In the genomic region with DNA sequence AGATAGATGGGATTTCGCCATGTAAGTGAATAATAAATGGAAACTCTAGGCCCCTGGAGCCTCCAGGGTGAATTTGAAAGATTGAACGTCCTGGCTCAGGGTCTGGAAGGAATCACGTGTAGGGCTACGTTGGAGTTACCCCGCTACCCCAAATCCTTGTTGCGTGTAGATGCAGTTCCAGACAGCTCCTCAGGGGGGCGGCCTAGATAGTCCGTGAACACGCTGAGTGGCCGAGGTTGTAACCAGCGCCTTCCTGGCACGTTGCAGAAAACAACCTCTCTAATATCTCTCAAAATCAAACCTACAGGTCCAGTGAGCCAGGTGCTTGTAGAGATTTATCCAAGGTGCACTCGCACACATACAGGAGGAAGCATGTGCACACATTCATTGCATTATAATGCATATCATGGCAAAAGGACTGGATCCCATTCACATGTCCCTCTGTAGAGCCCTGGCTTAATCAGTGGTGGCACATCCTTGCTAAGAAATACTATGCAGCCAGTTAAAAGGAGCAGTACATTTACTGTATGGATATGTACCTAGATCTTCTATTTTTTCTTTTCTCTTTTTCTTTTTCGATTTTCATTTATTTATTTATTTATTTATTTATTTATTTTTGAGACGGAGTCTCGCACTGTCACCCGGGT, we compare ENCODE assay signal across 8 cellular contexts. TPM values are rescaled to one million over a fixed set of nuclear protein-coding genes. Genes with fewer than 3 reads are reported as not detected.
A peak's percentile ranks its signal among the peaks of the same experiment; 100 is the strongest.
DNase-seq lines count a peak whose midpoint lies in the region; ATAC-seq, FAIRE-seq and TF ChIP-seq lines count a peak whose summit lies in the region.

No MANE protein-coding gene starts in this region.

- no peak overlapping the region for H2AFZ ChIP-seq in SU-DHL-6 (ENCODE audit: low read depth, low read length, severe bottlenecking)

- DNase-seq in C1 segment of cervical spinal cord (lab: John Stamatoyannopoulos, UW) (peak in 9 of 14 donors; percentile 3 to 52 (median 42)), HL-60 (ENCODE audit: low read depth in 1 of 2, low spot score in 1 of 2) (peak; percentile 47 to 83), right cardiac atrium (peak; percentile 70 to 89 (median 87)), small intestine (peak; percentile 74), NCI-H2081 (lab: John Stamatoyannopoulos, UW) (no peak)
- peak; percentile 84 for DNase-seq in activated naive CD8-positive, alpha-beta T cell treated with anti-CD3 and anti-CD28 coated beads, Interleukin-2, amount 10 ng/mL, durations not matched to agents 7 days and 5 days

- H3K79me2 ChIP-seq in SU-DHL-6 (ENCODE audit: insufficient read depth, low read length), result peaks cover 17% of the 10 kb centered on the region

- H3K27me3 ChIP-seq in HL-60 (ENCODE audit: insufficient read depth, poor library complexity, severe bottlenecking), result no peaks in the 10 kb centered on the region
- H3K27me3 ChIP-seq in SU-DHL-6 (ENCODE audit: low read length), result no peaks in the 10 kb centered on the region
- H3K27me3 ChIP-seq in right cardiac atrium (ENCODE audit: control insufficient read depth, insufficient read depth), result no peaks in the 10 kb centered on the region
- H3K27me3 ChIP-seq in small intestine (ENCODE audit: control insufficient read depth in 2 of 2, insufficient read depth in 2 of 2, low read length in 2 of 2), result no peaks in the 10 kb centered on the region

- no peak for FAIRE-seq in small intestine (lab: Jason Lieb, UNC)

- intact Hi-C loops in right cardiac atrium (cut with DNase I), result loop anchor here in 2 of 4 donors (10.0 kb wide), 2 partner anchors 59 to 69 kb away; a partner anchor contains a TSS

- H3K36me3 ChIP-seq in SU-DHL-6 (ENCODE audit: low read length) (no peaks in the 10 kb centered on the region), small intestine (ENCODE audit: control insufficient read depth in 2 of 2, insufficient read depth in 2 of 2, low read length in 2 of 2) (no peaks in the 10 kb centered on the region)

- H3K36me3 Mint-ChIP-seq in activated naive CD8-positive, alpha-beta T cell treated with anti-CD3 and anti-CD28 coated beads, Interleukin-2, amount 10 ng/mL, durations not matched to agents 7 days and 5 days, result peaks cover 3% of the 10 kb centered on the region

- no peak overlapping the region for H3K4me2 ChIP-seq in SU-DHL-6 (ENCODE audit: low read depth, low read length, poor library complexity, severe bottlenecking)

- no peak overlapping the region for H3K9ac ChIP-seq in SU-DHL-6 (ENCODE audit: low read length)

- POLR2A ChIA-PET in activated naive CD8-positive, alpha-beta T cell treated with anti-CD3 and anti-CD28 coated beads, Interleukin-2, amount 10 ng/mL, durations not matched to agents 7 days and 5 days (lab: Charles Lee), result interaction anchor here (0.7 to 1.1 kb wide), 4 partner anchors 12 to 62 kb away, joined by 3 to 6 read pairs (median 5); no protein-coding TSS in a partner anchor

- ATAC-seq in activated naive CD8-positive, alpha-beta T cell treated with anti-CD3 and anti-CD28 coated beads, Interleukin-2, amount 10 ng/mL, durations not matched to agents 7 days and 5 days (ENCODE audit: low read depth), result peak; percentile 25
- ATAC-seq in right cardiac atrium, result no peak
- no peak for ATAC-seq in GM18520 (IDR thresholded peaks at IDR 0.05; ENCODE audit: unreplicated experiment)

- peaks cover 16% of the 10 kb centered on the region for H3F3A ChIP-seq in SU-DHL-6 (ENCODE audit: insufficient read depth)

- H3K4me3 ChIP-seq in HL-60 (replicated peaks; ENCODE audit: insufficient read depth, low read length), result no peak overlapping the region
- H3K4me3 ChIP-seq in SU-DHL-6 (ENCODE audit: insufficient read depth, low read length, poor library complexity, severe bottlenecking), result no peak overlapping the region
- no peak overlapping the region for H3K4me3 ChIP-seq in right cardiac atrium (ENCODE audit: low read length)
- no peak overlapping the region for H3K4me3 ChIP-seq in small intestine (ENCODE audit: low read depth in 1 of 2, low read length in 2 of 2)

- peak overlapping the region; percentile 15 for H3K27ac Mint-ChIP-seq in activated naive CD8-positive, alpha-beta T cell treated with anti-CD3 and anti-CD28 coated beads, Interleukin-2, amount 10 ng/mL, durations not matched to agents 7 days and 5 days

- H3K4me1 ChIP-seq in right cardiac atrium (ENCODE audit: control insufficient read depth, insufficient read depth, low read length), result no peaks in the 10 kb centered on the region
- H3K4me1 ChIP-seq in small intestine (ENCODE audit: control insufficient read depth in 2 of 2, insufficient read depth in 1 of 2, low read depth in 1 of 2, low read length in 1 of 2), result peaks cover 0 to 2% of the 10 kb centered on the region in 2 donors

- peak overlapping the region; percentile 40 for H3K4me3 Mint-ChIP-seq in activated naive CD8-positive, alpha-beta T cell treated with anti-CD3 and anti-CD28 coated beads, Interleukin-2, amount 10 ng/mL, durations not matched to agents 7 days and 5 days

- TF ChIP-seq CTCF in HL-60 (IDR thresholded peaks at IDR 0.05; ENCODE audit: insufficient read depth, low read length) (peak; percentile 73), SU-DHL-6 (IDR thresholded peaks at IDR 0.05; ENCODE audit: insufficient read depth, low read length, poor library complexity, severe bottlenecking) (peak; percentile 55)

- no peak overlapping the region for H3K27ac ChIP-seq in HL-60 (replicated peaks)
- no peak overlapping the region for H3K27ac ChIP-seq in SU-DHL-6 (ENCODE audit: low read depth, low read length)
- no peak overlapping the region for H3K27ac ChIP-seq in right cardiac atrium (ENCODE audit: low read length)
- no peak overlapping the region for H3K27ac ChIP-seq in small intestine (ENCODE audit: low read depth in 1 of 2, low read length in 1 of 2)

- H3K9me3 Mint-ChIP-seq in activated naive CD8-positive, alpha-beta T cell treated with anti-CD3 and anti-CD28 coated beads, Interleukin-2, amount 10 ng/mL, durations not matched to agents 7 days and 5 days, result no peaks in the 10 kb centered on the region

- H3K27me3 Mint-ChIP-seq in activated naive CD8-positive, alpha-beta T cell treated with anti-CD3 and anti-CD28 coated beads, Interleukin-2, amount 10 ng/mL, durations not matched to agents 7 days and 5 days, result peaks cover 8% of the 10 kb centered on the region

- no peaks in the 10 kb centered on the region for H3K9me2 ChIP-seq in SU-DHL-6 (replicated peaks; ENCODE audit: insufficient read depth, low read length)

- no peaks in the 10 kb centered on the region for H3K9me3 ChIP-seq in SU-DHL-6 (ENCODE audit: insufficient read depth, low read length)
- H3K9me3 ChIP-seq in right cardiac atrium (ENCODE audit: control insufficient read depth, low read length), result no peaks in the 10 kb centered on the region
- H3K9me3 ChIP-seq in small intestine (ENCODE audit: control insufficient read depth, low read depth), result no peaks in the 10 kb centered on the region

- 30% methylated on average over 17 of the region's 17 CpGs for WGBS in right cardiac atrium
- 26 to 30% (median 27%) methylated on average over 17 of the region's 17 CpGs for WGBS in small intestine, 3 donors

- no peaks in the 10 kb centered on the region for H4K20me1 ChIP-seq in SU-DHL-6 (ENCODE audit: low read depth, low read length)

- H3K4me1 Mint-ChIP-seq in activated naive CD8-positive, alpha-beta T cell treated with anti-CD3 and anti-CD28 coated beads, Interleukin-2, amount 10 ng/mL, durations not matched to agents 7 days and 5 days, result peaks cover 24% of the 10 kb centered on the region

RNA-seq across cellular contexts. Expression of a gene that starts 2.5 kb away (rescaled TPM):
- total RNA-seq in activated naive CD8-positive, alpha-beta T cell treated with anti-CD3 and anti-CD28 coated beads, Interleukin-2, amount 10 ng/mL, durations not matched to agents 7 days and 5 days, result 10 to 100 TPM; 82.2 to 82.7 TPM
- total RNA-seq in right cardiac atrium, result 10 to 100 TPM; 48.0 to 74.6 (median 62.8) TPM
- polyA plus RNA-seq in right cardiac atrium (51.9 TPM), small intestine (10 to 100 TPM; 44.0 to 73.8 (median 68.9) TPM)

RNA-seq across cellular contexts. Expression of a gene that starts 11.5 kb away (rescaled TPM):
- total RNA-seq in activated naive CD8-positive, alpha-beta T cell treated with anti-CD3 and anti-CD28 coated beads, Interleukin-2, amount 10 ng/mL, durations not matched to agents 7 days and 5 days, result 1 to 10 TPM; 3.3 to 4.7 TPM
- total RNA-seq in right cardiac atrium, result under 1 TPM in 3 of 4 donors, not detected in 1; 0.15 to 0.31 (median 0.19) TPM
- polyA plus RNA-seq in right cardiac atrium, result 0.16 TPM
- polyA plus RNA-seq in small intestine, result under 1 TPM in 1 of 3 donors, not detected in 2; 0.09 TPM

RNA-seq across cellular contexts. Expression of a gene that starts 38.0 kb away (rescaled TPM):
- 10 to 100 TPM; 50.4 to 66.6 TPM for total RNA-seq in activated naive CD8-positive, alpha-beta T cell treated with anti-CD3 and anti-CD28 coated beads, Interleukin-2, amount 10 ng/mL, durations not matched to agents 7 days and 5 days
- 10 to 100 TPM; 45.1 to 54.0 (median 48.9) TPM for total RNA-seq in right cardiac atrium
- polyA plus RNA-seq in right cardiac atrium, result 48.0 TPM
- 100 to 1,000 TPM in 2 of 3 donors, 10 to 100 TPM in 1; 49.0 to 181 (median 161) TPM for polyA plus RNA-seq in small intestine

Comparison
In these comparisons a context has a peak if more than half of its experiments do, and no peak if none do; other contexts are left out.
1. DNase-seq: peak in C1 segment of cervical spinal cord (9 of 14), HL-60 (2 of 2), activated naive CD8-positive, alpha-beta T cell treated with anti-CD3 and anti-CD28 coated beads, Interleukin-2, amount 10 ng/mL, durations not matched to agents 7 days and 5 days (single experiment), right cardiac atrium (3 of 3) and small intestine (single experiment); none in NCI-H2081 (0 of 2).